ENCODE assay signal across 19 cellular contexts in the genomic region with DNA sequence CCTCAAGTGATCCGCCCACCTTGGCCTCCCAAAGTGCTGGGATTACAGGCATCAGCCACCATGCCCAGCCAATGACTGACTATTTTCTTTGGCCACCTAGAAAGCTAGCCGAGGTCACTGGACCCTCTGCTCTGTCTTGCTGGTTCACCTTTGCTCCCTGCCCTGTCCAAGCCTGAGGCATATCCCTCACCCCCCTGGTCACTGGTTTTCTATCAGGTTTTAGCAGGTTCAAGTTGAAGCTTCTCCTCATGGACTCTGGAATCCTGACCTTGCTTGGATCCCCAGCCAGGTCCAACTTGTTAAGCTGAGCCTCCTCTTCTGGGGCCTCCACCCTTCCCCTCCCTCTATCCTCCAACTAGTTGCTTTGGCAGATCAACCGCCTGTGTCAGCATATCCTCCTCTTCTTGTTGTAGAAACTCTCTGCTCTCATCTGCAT. TPM values are rescaled to one million over a fixed set of nuclear protein-coding genes. Genes with fewer than 3 reads are reported as not detected.
DNase-seq lines count a peak whose midpoint lies in the region; TF ChIP-seq lines count a peak whose summit lies in the region.
"Had no signal": no experiment of that assay in that cellular context is flagged by ENCODE, and none has a peak within 500 bp of the region (broad histone marks: within the 10 kb centered on the region; RNA-seq: fewer than 3 reads in every experiment).

No MANE protein-coding gene starts in this region.

- H3K9me3 ChIP-seq in thyroid gland: no peaks in the 10 kb centered on the region
- H3K9me3 ChIP-seq: BLaER1 had no signal

- no peak overlapping the region for H3K4me3 Mint-ChIP-seq in activated naive CD4-positive, alpha-beta T cell treated with anti-CD3 and anti-CD28 coated beads for 36 hours
- peak overlapping the region in 1 of 3 experiments; percentile 2 for H3K4me3 Mint-ChIP-seq in nephron
- H3K4me3 Mint-ChIP-seq: CD8-positive, alpha-beta T cell had no signal

- TF ChIP-seq CTCF in nephron (IDR thresholded peaks at IDR 0.05; ENCODE audit: unreplicated experiment in 3 of 3) (no peak), thyroid gland (IDR thresholded peaks at IDR 0.05) (no peak)

- peak overlapping the region; percentile 14 to 83 (median 67) for H3K27ac ChIP-seq in thyroid gland
- H3K27ac ChIP-seq: 22Rv1, BLaER1, RWPE1 had no signal

- 82 to 86% methylated on average over 3 of the region's 3 CpGs for WGBS in thyroid gland, 2 donors

- intact Hi-C loops in activated naive CD4-positive, alpha-beta T cell treated with anti-CD3 and anti-CD28 coated beads for 36 hours (cut with micrococcal nuclease): loop anchor here (5.0 kb wide), 2 partner anchors 52 to 147 kb away; no protein-coding TSS in a partner anchor
- intact Hi-C loops in thyroid gland (cut with DNase I): loop anchor here (5.0 kb wide), 1 partner anchor 127 kb away; no protein-coding TSS in a partner anchor

- H3K27me3 Mint-ChIP-seq in activated naive CD4-positive, alpha-beta T cell treated with anti-CD3 and anti-CD28 coated beads for 36 hours (ENCODE audit: low read depth): no peaks in the 10 kb centered on the region
- peaks cover 18% of the 10 kb centered on the region for H3K27me3 Mint-ChIP-seq in nephron (ENCODE audit: low read depth)

- TF ChIP-seq POLR2A in thyroid gland (IDR thresholded peaks at IDR 0.05): no peak

- peaks cover 7% of the 10 kb centered on the region for H3K36me3 Mint-ChIP-seq in activated naive CD4-positive, alpha-beta T cell treated with anti-CD3 and anti-CD28 coated beads for 36 hours (ENCODE audit: low read depth)
- peaks cover 57% of the 10 kb centered on the region for H3K36me3 Mint-ChIP-seq in nephron (ENCODE audit: low read depth)
- H3K36me3 Mint-ChIP-seq: CD8-positive, alpha-beta T cell had no signal

- peak overlapping the region; percentile 32 for H3K27ac Mint-ChIP-seq in activated naive CD4-positive, alpha-beta T cell treated with anti-CD3 and anti-CD28 coated beads for 36 hours
- peak overlapping the region; percentile 69 to 83 (median 71) for H3K27ac Mint-ChIP-seq in nephron
- H3K27ac Mint-ChIP-seq: CD8-positive, alpha-beta T cell had no signal

- peaks cover 67 to 91% of the 10 kb centered on the region in 2 donors for H3K4me1 ChIP-seq in thyroid gland
- H3K4me1 ChIP-seq: BLaER1 had no signal

- no peak for DNase-seq in activated naive CD4-positive, alpha-beta T cell treated with anti-CD3 and anti-CD28 coated beads for 36 hours
- no peak for DNase-seq in activated naive CD4-positive, alpha-beta T cell treated with Interleukin-2 at 50 U/mL for 16 hours
- DNase-seq in fibroblast of peridontal ligament (ENCODE audit: extremely low read depth) (peak; percentile 12), thyroid gland (no peak), NOMO-1 (lab: John Stamatoyannopoulos, UW; ENCODE audit: unreplicated experiment in 2 of 2) (no peak), glomerular visceral epithelial cell (ENCODE audit: extremely low spot score) (no peak)
- no peak for DNase-seq in activated CD4-positive, alpha-beta T cell treated with anti-CD3 and anti-CD28 coated beads, Interleukin-2, amount 50 U/mL, for 4 hours
- DNase-seq: CD8-positive, alpha-beta T cell; DND-41; HCEC 1CT; KBM-7; NCI-H1417 treated with DMSO at 0.1 percent for 48 hours; NCI-H1930; NCI-H748 treated with DMSO at 0.1 percent for 48 hours; PC-3 had no signal

- H3K9me3 Mint-ChIP-seq in activated naive CD4-positive, alpha-beta T cell treated with anti-CD3 and anti-CD28 coated beads for 36 hours: no peaks in the 10 kb centered on the region
- H3K9me3 Mint-ChIP-seq in nephron: no peaks in the 10 kb centered on the region
- H3K9me3 Mint-ChIP-seq: CD8-positive, alpha-beta T cell had no signal

- peaks cover 62 to 66% of the 10 kb centered on the region in 2 donors for H3K36me3 ChIP-seq in thyroid gland

- H3K4me1 Mint-ChIP-seq in activated naive CD4-positive, alpha-beta T cell treated with anti-CD3 and anti-CD28 coated beads for 36 hours (ENCODE audit: low read depth): peaks cover 20% of the 10 kb centered on the region
- H3K4me1 Mint-ChIP-seq in nephron: peaks cover 24% of the 10 kb centered on the region

- no peaks in the 10 kb centered on the region for H3K27me3 ChIP-seq in thyroid gland
- H3K27me3 ChIP-seq: BLaER1 had no signal

- H3K4me3 ChIP-seq in thyroid gland (replicated peaks in 1 of 3): no peak overlapping the region
- H3K4me3 ChIP-seq: BLaER1 had no signal

- CTCF ChIA-PET in activated naive CD4-positive, alpha-beta T cell treated with anti-CD3 and anti-CD28 coated beads for 36 hours (lab: Charles Lee): interaction anchor here (0.7 to 2.3 kb wide), 6 partner anchors 9 to 165 kb away, joined by 3 to 9 read pairs (median 4); no protein-coding TSS in a partner anchor

RNA-seq across cellular contexts. Expression of a gene that starts 33.4 kb away (rescaled TPM):
- 1 to 10 TPM; 2.0 to 2.8 TPM for total RNA-seq in activated naive CD4-positive, alpha-beta T cell treated with anti-CD3 and anti-CD28 coated beads for 36 hours
- 1,000 to 10,000 TPM; 1,318 to 2,156 (median 1,767) TPM for total RNA-seq in thyroid gland

Comparison
In these comparisons a context has a peak if more than half of its experiments do, and no peak if none do; other contexts are left out.
1. RNA of a gene that starts 33.4 kb away (total RNA-seq): 1,318 to 2,156 TPM in thyroid gland; 2.0 to 2.8 TPM in activated naive CD4-positive, alpha-beta T cell treated with anti-CD3 and anti-CD28 coated beads for 36 hours; every median in the first group is over 100 times any median in the second.